In the genomic region with DNA sequence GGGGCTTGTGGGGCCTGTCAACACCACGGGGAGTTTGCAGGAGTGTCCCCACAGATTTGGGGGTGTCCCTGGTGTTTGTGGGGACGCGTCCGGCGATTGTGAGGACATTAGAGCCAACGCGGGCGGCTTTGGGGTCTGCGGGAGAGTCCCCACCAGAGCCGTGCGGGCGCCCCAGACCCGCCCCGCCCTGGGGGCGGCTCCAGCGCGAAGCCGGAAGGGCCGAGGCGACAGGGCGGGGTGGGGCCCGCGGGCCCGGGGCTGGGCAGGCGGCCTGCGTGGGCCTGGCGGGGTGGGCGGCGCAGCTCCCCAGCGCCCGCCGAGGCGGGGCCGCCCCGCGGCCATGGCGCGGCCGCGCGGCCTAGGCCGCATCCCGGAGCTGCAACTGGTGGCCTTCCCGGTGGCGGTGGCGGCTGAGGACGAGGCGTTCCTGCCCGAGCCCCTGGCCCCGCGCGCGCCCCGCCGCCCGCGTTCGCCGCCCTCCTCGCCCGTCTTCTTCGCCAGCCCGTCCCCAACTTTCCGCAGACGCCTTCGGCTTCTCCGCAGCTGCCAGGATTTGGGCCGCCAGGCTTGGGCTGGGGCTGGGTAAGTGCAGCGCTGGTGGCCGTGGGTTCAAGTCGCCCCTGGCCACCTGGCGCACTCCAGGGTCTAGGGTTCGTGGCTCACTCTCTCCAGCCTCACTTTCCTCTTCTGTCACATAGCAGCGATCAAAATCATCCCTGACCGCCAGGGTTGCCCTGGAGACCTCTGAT, we compare ENCODE assay signal across 8 cellular contexts. TPM values are rescaled to one million over a fixed set of nuclear protein-coding genes. Genes with fewer than 3 reads are reported as not detected.
DNase-seq lines count a peak whose midpoint lies in the region; ATAC-seq, FAIRE-seq and TF ChIP-seq lines count a peak whose summit lies in the region.

No MANE protein-coding gene starts in this region.

- H3K27ac ChIP-seq in colonic mucosa: peak overlapping the region; percentile 40

- H3K9ac ChIP-seq in colonic mucosa (ENCODE audit: low read depth in 2 of 2, low read length in 2 of 2): peak overlapping the region; percentile 81 to 92

- no peaks in the 10 kb centered on the region for H3K9me3 ChIP-seq in colonic mucosa

- no peak for TF ChIP-seq POLR2A in GM12891 (IDR thresholded peaks at IDR 0.05; ENCODE audit: low read depth, low read length)

- FAIRE-seq in GM12891 (lab: Jason Lieb, UNC): no peak

- no peaks in the 10 kb centered on the region for H3K36me3 ChIP-seq in colonic mucosa

- H3K4me1 ChIP-seq in colonic mucosa: no peaks in the 10 kb centered on the region

- ATAC-seq in HG03354 (IDR thresholded peaks at IDR 0.05; ENCODE audit: poor library complexity, severe bottlenecking, unreplicated experiment): no peak

- intact Hi-C loops in colonic mucosa (cut with DNase I): no loop called here

- peak; percentile 68 for DNase-seq in EH (ENCODE audit: low read depth)
- peak; percentile 84 for DNase-seq in HuH-7.5 (ENCODE audit: low spot score)
- peak; percentile 68 for DNase-seq in colonic mucosa
- peak; percentile 43 for DNase-seq in mucosa of gallbladder (ENCODE audit: low spot score)
- DNase-seq in GM12891 (ENCODE audit: insufficient read length, low spot score): no peak
- no peak for DNase-seq in COLO829 (ENCODE audit: low spot score)
- DNase-seq in activated CD8-positive, alpha-beta memory T cell treated with anti-CD3 and anti-CD28 coated beads, Interleukin-2, amount 50 U/mL, for 4 hours: no peak

- no peak for TF ChIP-seq CTCF in colonic mucosa (IDR thresholded peaks at IDR 0.05)

- no peaks in the 10 kb centered on the region for H3K27me3 ChIP-seq in colonic mucosa

- H3K4me3 ChIP-seq in colonic mucosa: peak overlapping the region; percentile 63

TF ChIP-seq in GM12891, 5 proteins besides CTCF, POLR2A, EP300 and RAD21:
- no peak for TF ChIP-seq POU2F2 (IDR thresholded peaks at IDR 0.05; ENCODE audit: low read depth, low read length)
- TF ChIP-seq TAF1 (IDR thresholded peaks at IDR 0.05; ENCODE audit: low read depth, low read length): no peak
- TF ChIP-seq POLR2AphosphoS5 (IDR thresholded peaks at IDR 0.05; ENCODE audit: low read depth, low read length): no peak
- TF ChIP-seq SPI1 (IDR thresholded peaks at IDR 0.05; ENCODE audit: low read depth, low read length): no peak
- TF ChIP-seq PAX5 (IDR thresholded peaks at IDR 0.05; ENCODE audit: insufficient read depth, low read length, severe bottlenecking): no peak

RNA-seq across cellular contexts. Expression of gene PDE4A, which starts 10.3 kb away (rescaled TPM):
- total RNA-seq in colonic mucosa: 10 to 100 TPM in 1 of 2 donors, 1 to 10 TPM in 1; 8.6 to 13.8 TPM
- 15.6 TPM for total RNA-seq in mucosa of gallbladder
- polyA plus RNA-seq in GM12891 (2012; ENCODE audit: low read depth, missing spikeins): 11.7 TPM

RNA-seq across cellular contexts. Expression of gene CDC37, which starts 27.3 kb away (rescaled TPM):
- total RNA-seq in colonic mucosa (100 to 1,000 TPM; 128 to 286 TPM), mucosa of gallbladder (138 TPM)
- polyA plus RNA-seq in GM12891 (2012; ENCODE audit: low read depth, missing spikeins): 175 TPM

RNA-seq across cellular contexts. Expression of gene TYK2, which starts 50.3 kb away (rescaled TPM):
- total RNA-seq in colonic mucosa (100 to 1,000 TPM in 1 of 2 donors, 10 to 100 TPM in 1; 76.3 to 148 TPM), mucosa of gallbladder (142 TPM)
- polyA plus RNA-seq in GM12891 (2012; ENCODE audit: low read depth, missing spikeins): 248 TPM

Comparison
In these comparisons a context has a peak if more than half of its experiments do, and no peak if none do; other contexts are left out.
1. DNase-seq: peak in EH (single experiment), HuH-7.5 (single experiment), colonic mucosa (single experiment) and mucosa of gallbladder (single experiment); none in GM12891 (single experiment), COLO829 (single experiment) and activated CD8-positive, alpha-beta memory T cell treated with anti-CD3 and anti-CD28 coated beads, Interleukin-2, amount 50 U/mL, for 4 hours (single experiment).